In genomic region chr2:231713421-231713737, GRCh38 we compare ENCODE assay signal across 8 cellular contexts. TPM values are rescaled to one million over a fixed set of nuclear protein-coding genes. Genes with fewer than 3 reads are reported as not detected.
DNase-seq lines count a peak whose midpoint lies in the region; ATAC-seq and TF ChIP-seq lines count a peak whose summit lies in the region.
"Not testable (repeated sequence)": the region's sequence is repeated elsewhere in the genome, so short reads cannot be mapped to it uniquely, and the experiment has no call there.

No MANE protein-coding gene starts in this region.

- H2AFZ ChIP-seq in osteoblast (ENCODE audit: low read length), result not testable (repeated sequence)

- peaks cover 46% of the 10 kb centered on the region for H3K79me2 ChIP-seq in osteoblast (ENCODE audit: insufficient read depth, low read length)

- not testable (repeated sequence) for ATAC-seq in CD4-positive, alpha-beta T cell (ENCODE audit: poor library complexity); T-cell (replicated peaks in 1 of 4); activated naive CD4-positive, alpha-beta T cell treated with anti-CD3 and anti-CD28 coated beads, Interleukin-2, amount 50 U/mL, for 72 hours; thoracic aorta (ENCODE audit: insufficient number of reproducible peaks, low FRiP score, low read depth)

- not testable (repeated sequence) for H3K9me3 Mint-ChIP-seq in CD4-positive, alpha-beta T cell; IgD-negative memory B cell; T-cell; activated naive CD4-positive, alpha-beta T cell treated with anti-CD3 and anti-CD28 coated beads, Interleukin-2, amount 50 U/mL, for 72 hours; immature natural killer cell

- H3K27ac Mint-ChIP-seq in CD4-positive, alpha-beta T cell, result peak overlapping the region; percentile 100
- H3K27ac Mint-ChIP-seq in IgD-negative memory B cell (peak overlapping the region; percentile 94 to 100 (median 100)), T-cell (peak overlapping the region; percentile 85 to 92), immature natural killer cell (peak overlapping the region; percentile 93 to 99 (median 98))
- peak overlapping the region; percentile 92 to 99 for H3K27ac Mint-ChIP-seq in activated naive CD4-positive, alpha-beta T cell treated with anti-CD3 and anti-CD28 coated beads, Interleukin-2, amount 50 U/mL, for 72 hours

- not testable (repeated sequence) for H3K27me3 Mint-ChIP-seq in CD4-positive, alpha-beta T cell; IgD-negative memory B cell; T-cell
- H3K27me3 Mint-ChIP-seq in immature natural killer cell (ENCODE audit: low read depth in 3 of 3), result peaks cover 47 to 60% (median 59%) of the 10 kb centered on the region in 3 donors

- not testable (repeated sequence) for H3K9me3 ChIP-seq in CD4-positive, alpha-beta T cell (ENCODE audit: control insufficient read depth, low read length); ectodermal cell (ENCODE audit: control insufficient read depth, low read length); osteoblast (ENCODE audit: low read depth, low read length); thoracic aorta

- POLR2A ChIA-PET in CD4-positive, alpha-beta T cell (lab: Charles Lee), result interaction anchor here (0.6 to 5.7 kb wide), 17 partner anchors 9 to 607 kb away, joined by 3 to 58 read pairs (median 8); partner anchors contain the start of gene NCL
- POLR2A ChIA-PET in T-cell (lab: Charles Lee), result interaction anchor here in 1 of 2 donors (0.6 to 1.1 kb wide), 3 partner anchors 36 to 242 kb away, joined by 3 to 4 read pairs (median 4); no protein-coding TSS in a partner anchor

- not testable (repeated sequence) for H3K4me2 ChIP-seq in osteoblast (ENCODE audit: insufficient read depth, low read length)

- H3K4me1 ChIP-seq in ectodermal cell (ENCODE audit: control insufficient read depth, insufficient read depth, low read length) (peaks cover 25% of the 10 kb centered on the region), osteoblast (ENCODE audit: insufficient read depth, low read length) (peaks cover 53% of the 10 kb centered on the region), thoracic aorta (ENCODE audit: control insufficient read depth in 1 of 2, low read depth in 2 of 2) (peaks cover 21 to 64% of the 10 kb centered on the region in 2 donors)

- peaks cover 48% of the 10 kb centered on the region for H3K36me3 Mint-ChIP-seq in CD4-positive, alpha-beta T cell (ENCODE audit: low read depth)
- H3K36me3 Mint-ChIP-seq in IgD-negative memory B cell, result peaks cover 16% of the 10 kb centered on the region
- H3K36me3 Mint-ChIP-seq in T-cell, result peaks cover 20% of the 10 kb centered on the region
- H3K36me3 Mint-ChIP-seq in activated naive CD4-positive, alpha-beta T cell treated with anti-CD3 and anti-CD28 coated beads, Interleukin-2, amount 50 U/mL, for 72 hours, result peaks cover 29 to 36% of the 10 kb centered on the region in 2 donors
- H3K36me3 Mint-ChIP-seq in immature natural killer cell, result peaks cover 5 to 22% (median 20%) of the 10 kb centered on the region in 3 donors

- CTCF ChIA-PET in CD4-positive, alpha-beta T cell (lab: Charles Lee), result interaction anchor here (1.1 to 7.6 kb wide), 15 partner anchors 9 to 112 kb away, joined by 3 to 122 read pairs (median 11); no protein-coding TSS in a partner anchor
- CTCF ChIA-PET in T-cell (lab: Charles Lee), result interaction anchor here (0.6 to 8.4 kb wide), 18 partner anchors 10 to 1567 kb away, joined by 3 to 150 read pairs (median 4); no protein-coding TSS in a partner anchor

- H3K4me1 Mint-ChIP-seq in CD4-positive, alpha-beta T cell (ENCODE audit: low read depth), result peaks cover 45% of the 10 kb centered on the region
- H3K4me1 Mint-ChIP-seq in IgD-negative memory B cell (peaks cover 31 to 43% (median 38%) of the 10 kb centered on the region in 3 donors), T-cell (peaks cover 34 to 47% (median 39%) of the 10 kb centered on the region in 3 donors), immature natural killer cell (peaks cover 39 to 44% of the 10 kb centered on the region in 2 donors)

- H3K4me3 Mint-ChIP-seq in CD4-positive, alpha-beta T cell, result peak overlapping the region; percentile 87
- H3K4me3 Mint-ChIP-seq in IgD-negative memory B cell (peak overlapping the region in 3 of 4 donors; percentile 53 to 99 (median 81)), T-cell (peak overlapping the region; percentile 29 to 63 (median 61)), immature natural killer cell (peak overlapping the region; percentile 35 to 79 (median 67))

- H3K4me3 ChIP-seq in ectodermal cell (ENCODE audit: insufficient read depth, low read depth, low read length); osteoblast (ENCODE audit: insufficient read depth, low read length); thoracic aorta: not testable (repeated sequence)

- DNase-seq in CD4-positive, alpha-beta T cell; T-cell; activated naive CD4-positive, alpha-beta T cell treated with anti-CD3 and anti-CD28 coated beads, Interleukin-2, amount 50 U/mL, for 72 hours (ENCODE audit: low spot score in 2 of 2); immature natural killer cell; osteoblast (ENCODE audit: insufficient read length, low spot score, missing footprints); thoracic aorta (ENCODE audit: low spot score): not testable (repeated sequence)

- not testable (repeated sequence) for H3K27me3 ChIP-seq in CD4-positive, alpha-beta T cell (ENCODE audit: control insufficient read depth, insufficient read depth, low read length); ectodermal cell (ENCODE audit: control insufficient read depth, insufficient read depth, low read length, poor library complexity, severe bottlenecking); osteoblast (ENCODE audit: insufficient read depth, low read length); thoracic aorta (replicated peaks; ENCODE audit: insufficient read depth)

- H3K36me3 ChIP-seq in ectodermal cell (ENCODE audit: control insufficient read depth, insufficient read depth, low read length) (peaks cover 22% of the 10 kb centered on the region), osteoblast (ENCODE audit: insufficient read depth, low read length) (peaks cover 18% of the 10 kb centered on the region)
- H3K36me3 ChIP-seq in thoracic aorta, result not testable (repeated sequence)

- peaks cover 37% of the 10 kb centered on the region for H4K20me1 ChIP-seq in osteoblast (ENCODE audit: insufficient read depth, low read length)

- intact Hi-C loops in CD4-positive, alpha-beta T cell (cut with DNase I, micrococcal nuclease), result loop anchor here in 1 of 2 experiments (5.0 kb wide), 1 partner anchor 196 kb away; no protein-coding TSS in a partner anchor

- peak overlapping the region; percentile 57 for H3K27ac ChIP-seq in CD4-positive, alpha-beta T cell (ENCODE audit: low read depth, low read length)
- H3K27ac ChIP-seq in ectodermal cell (ENCODE audit: insufficient read depth, low read depth, low read length, poor library complexity, severe bottlenecking) (peak overlapping the region; percentile 64), osteoblast (ENCODE audit: low read depth, low read length) (peak overlapping the region; percentile 70), thoracic aorta (peak overlapping the region; percentile 36 to 69)

- not testable (repeated sequence) for TF ChIP-seq CTCF in CD4-positive, alpha-beta T cell (IDR thresholded peaks at IDR 0.05); osteoblast (IDR thresholded peaks at IDR 0.05; ENCODE audit: extremely low read depth, low read depth, low read length); thoracic aorta (IDR thresholded peaks at IDR 0.05)

RNA-seq across cellular contexts. Expression of gene PTMA, which starts 5.1 kb away (rescaled TPM):
- 1,000 to 10,000 TPM; 1,546 to 1,586 TPM for total RNA-seq in CD4-positive, alpha-beta T cell
- 2,664 TPM for polyA plus RNA-seq in IgD-negative memory B cell
- 1,000 to 10,000 TPM; 1,067 to 1,378 (median 1,149) TPM for total RNA-seq in T-cell
- 1,000 to 10,000 TPM; 1,703 to 2,175 TPM for total RNA-seq in activated naive CD4-positive, alpha-beta T cell treated with anti-CD3 and anti-CD28 coated beads, Interleukin-2, amount 50 U/mL, for 72 hours
- 2,543 TPM for polyA plus RNA-seq in ectodermal cell (2013, experiment 1 of 4)
- 2,084 TPM for polyA plus RNA-seq in ectodermal cell (2013, experiment 2 of 4)
- 1,855 TPM for polyA plus RNA-seq in ectodermal cell (2013, experiment 3 of 4)
- 1,983 TPM for polyA plus RNA-seq in ectodermal cell (2013, experiment 4 of 4)
- polyA plus RNA-seq in immature natural killer cell, result 1,000 to 10,000 TPM in 2 of 3 donors, 100 to 1,000 TPM in 1; 953 to 2,361 (median 1,987) TPM
- 459 and 545 TPM in 2 replicates for total RNA-seq in osteoblast
- total RNA-seq in thoracic aorta, result 1,000 to 10,000 TPM in 1 of 2 donors, 100 to 1,000 TPM in 1; 700 to 1,022 TPM
